Comparison of ENCODE assay signal across 1 cellular context in genomic region chr9:37381094-37381741, GRCh38.
TF ChIP-seq lines count a peak whose summit lies in the region.

No MANE protein-coding gene starts in this region.

TF ChIP-seq in HepG2, 621 proteins besides CTCF, POLR2A, EP300 and RAD21 (continued from another document and continues in another):
- TF ChIP-seq ZNF562 (CRISPR knock-in tag; IDR thresholded peaks at IDR 0.05; ENCODE audit: borderline replicate concordance) (no peak), ZNF616 (CRISPR knock-in tag; IDR thresholded peaks at IDR 0.05; ENCODE audit: low read depth) (peak; percentile 86), DMTF1 (CRISPR knock-in tag; IDR thresholded peaks at IDR 0.05) (0 out of 2 replicates have a peak, but pooled peaks have one; percentile 9), MLLT10 (CRISPR knock-in tag; IDR thresholded peaks at IDR 0.05) (no peak), CHD2 (IDR thresholded peaks at IDR 0.05; ENCODE audit: low read depth, low read length) (no peak), MXD1 (CRISPR knock-in tag; IDR thresholded peaks at IDR 0.05) (peak; percentile 53; the same call in 1 of the 2 replicates), DNMT1 (CRISPR knock-in tag; IDR thresholded peaks at IDR 0.05) (peak; percentile 79; the same call in 1 of the 2 replicates), BHLHE40 (IDR thresholded peaks at IDR 0.05; ENCODE audit: low read length) (no peak), PRPF4 (IDR thresholded peaks at IDR 0.05; ENCODE audit: low read depth, low read length, poor library complexity, severe bottlenecking) (no peak), HIC2 (CRISPR knock-in tag; IDR thresholded peaks at IDR 0.05; ENCODE audit: low read depth) (0 out of 2 replicates have a peak, but pooled peaks have one; percentile 31), ZNF720 (CRISPR knock-in tag; IDR thresholded peaks at IDR 0.05) (no peak), GABPB1 (CRISPR knock-in tag; IDR thresholded peaks at IDR 0.05) (peak; percentile 25; the same call in 1 of the 2 replicates), EHMT2 (IDR thresholded peaks at IDR 0.05; ENCODE audit: borderline replicate concordance, low read depth, low read length) (no peak), ZNF766 (CRISPR knock-in tag; IDR thresholded peaks at IDR 0.05; ENCODE audit: borderline replicate concordance) (peak; percentile 65; the same call in 1 of the 2 replicates), FOXO1 (CRISPR knock-in tag; IDR thresholded peaks at IDR 0.05) (no peak), MED13 (CRISPR knock-in tag; IDR thresholded peaks at IDR 0.05) (no peak), FOXA1 (IDR thresholded peaks at IDR 0.05) (no peak), FOXA1 (CRISPR knock-in tag; IDR thresholded peaks at IDR 0.05) (no peak), NBN (conservative IDR thresholded peaks at IDR 0.05) (no peak), SP140L (CRISPR knock-in tag; IDR thresholded peaks at IDR 0.05; ENCODE audit: borderline replicate concordance) (no peak), HNRNPL (IDR thresholded peaks at IDR 0.05; ENCODE audit: low read depth, low read length) (no peak), MAZ (IDR thresholded peaks at IDR 0.05; ENCODE audit: borderline replicate concordance, low read depth, low read length) (no peak), MAZ (CRISPR knock-in tag; IDR thresholded peaks at IDR 0.05; ENCODE audit: low read depth) (peak; percentile 52; the same call in 1 of the 2 replicates), ZNF567 (CRISPR knock-in tag; IDR thresholded peaks at IDR 0.05; ENCODE audit: borderline replicate concordance) (no peak), GPBP1L1 (CRISPR knock-in tag; IDR thresholded peaks at IDR 0.05) (no peak), ZIK1 (CRISPR knock-in tag; IDR thresholded peaks at IDR 0.05; ENCODE audit: borderline replicate concordance, low read depth) (0 out of 2 replicates have a peak, but pooled peaks have one; percentile 81), DDIT3 (CRISPR knock-in tag; IDR thresholded peaks at IDR 0.05) (no peak), ZFP36 (IDR thresholded peaks at IDR 0.05; ENCODE audit: borderline replicate concordance, low read depth, low read length, partially characterized antibody) (no peak), ZGPAT (CRISPR knock-in tag; IDR thresholded peaks at IDR 0.05) (peak; percentile 78), ZNF816 (CRISPR knock-in tag; IDR thresholded peaks at IDR 0.05; ENCODE audit: borderline replicate concordance) (no peak), ZSCAN5A (CRISPR knock-in tag; IDR thresholded peaks at IDR 0.05; ENCODE audit: borderline replicate concordance) (no peak), RCOR2 (CRISPR knock-in tag; IDR thresholded peaks at IDR 0.05) (peak; percentile 62; the same call in 1 of the 2 replicates), SALL1 (CRISPR knock-in tag; IDR thresholded peaks at IDR 0.05) (peak; percentile 94), TFDP1 (CRISPR knock-in tag; IDR thresholded peaks at IDR 0.05; ENCODE audit: borderline replicate concordance) (peak; percentile 77; the same call in 1 of the 2 replicates), RAD51 (IDR thresholded peaks at IDR 0.05; ENCODE audit: borderline replicate concordance) (no peak), GLMP (CRISPR knock-in tag; IDR thresholded peaks at IDR 0.05; ENCODE audit: borderline replicate concordance) (no peak), MXD3 (CRISPR knock-in tag; IDR thresholded peaks at IDR 0.05) (peak; percentile 66; the same call in 1 of the 2 replicates), ZNF660 (CRISPR knock-in tag; IDR thresholded peaks at IDR 0.05; ENCODE audit: borderline replicate concordance, low read depth) (no peak), ZNF792 (CRISPR knock-in tag; IDR thresholded peaks at IDR 0.05) (peak; percentile 62; the same call in 1 of the 2 replicates), GPN1 (CRISPR knock-in tag; IDR thresholded peaks at IDR 0.05; ENCODE audit: borderline replicate concordance) (no peak), ZNF30 (CRISPR knock-in tag; IDR thresholded peaks at IDR 0.05) (peak; percentile 82; the same call in 1 of the 2 replicates), ZNF609 (CRISPR knock-in tag; IDR thresholded peaks at IDR 0.05; ENCODE audit: borderline replicate concordance) (peak; percentile 50; the same call in 1 of the 2 replicates), ZNF770 (CRISPR knock-in tag; IDR thresholded peaks at IDR 0.05) (no peak), CCDC6 (CRISPR knock-in tag; IDR thresholded peaks at IDR 0.05) (peak; percentile 86)
